In the genomic region with DNA sequence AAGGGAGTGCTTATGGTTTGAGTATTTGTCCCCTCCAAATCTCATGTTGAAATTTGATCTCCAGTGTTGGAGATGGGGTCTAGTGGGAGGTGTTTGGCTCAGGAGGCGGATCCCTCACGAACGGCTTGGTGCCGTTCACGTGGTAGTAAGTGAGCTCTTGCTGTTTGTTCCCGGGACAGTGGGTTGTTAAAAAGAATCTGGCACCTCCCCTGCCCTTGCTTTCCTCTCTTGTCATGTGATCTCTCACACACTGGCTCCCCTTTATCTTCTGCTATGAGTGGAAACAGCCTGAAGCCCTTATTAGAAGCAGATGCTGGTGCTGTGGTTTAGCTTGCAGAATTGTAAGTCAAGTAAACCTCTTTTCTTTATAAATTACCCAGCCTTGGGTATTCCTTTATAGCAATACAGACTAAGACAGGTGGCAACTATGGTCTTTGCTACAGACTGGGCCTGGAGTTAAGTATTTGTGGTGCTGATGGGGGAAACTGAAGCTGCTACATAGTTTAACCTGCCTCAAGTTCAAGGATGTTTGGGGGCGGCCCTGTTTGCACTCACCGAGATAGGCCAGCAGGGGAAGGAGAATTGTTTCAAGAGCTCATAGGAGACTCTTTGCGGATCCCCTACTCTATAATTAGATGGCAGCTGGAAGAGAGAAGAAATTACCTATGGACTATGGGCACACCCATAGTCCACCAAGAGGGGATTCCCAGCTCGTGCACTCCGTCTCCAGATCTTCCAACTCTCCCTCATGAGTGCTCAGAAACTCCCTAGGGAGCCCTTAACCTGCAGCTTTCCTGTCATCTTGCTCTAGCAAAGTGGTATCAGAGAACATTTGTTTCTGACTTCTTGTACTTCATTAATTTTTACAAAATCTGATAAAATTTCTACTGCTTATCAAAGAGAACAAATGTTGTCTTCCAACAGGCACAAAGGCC, we compare ENCODE assay signal across 9 cellular contexts.
A peak's percentile ranks its signal among the peaks of the same experiment; 100 is the strongest.
DNase-seq lines count a peak whose midpoint lies in the region; TF ChIP-seq lines count a peak whose summit lies in the region.
"Had no signal": no experiment of that assay in that cellular context is flagged by ENCODE, and none has a peak within 500 bp of the region (broad histone marks: within the 10 kb centered on the region; RNA-seq: fewer than 3 reads in every experiment).

No MANE protein-coding gene starts in this region.

- no peak overlapping the region for H3K14ac ChIP-seq in neuronal stem cell (ENCODE audit: low read length)

- H3K4me3 ChIP-seq in mammary epithelial cell (replicated peaks in 1 of 3; ENCODE audit: insufficient read depth in 1 of 3, low read depth in 2 of 3, low read length in 3 of 3), result no peak overlapping the region
- no peak overlapping the region for H3K4me3 ChIP-seq in neuronal stem cell (ENCODE audit: low read length in 2 of 2)
- H3K4me3 ChIP-seq in MM.1S (ENCODE audit: low read length), result no peak overlapping the region
- H3K4me3 ChIP-seq: testis had no signal

- H3K27ac ChIP-seq in mammary epithelial cell (ENCODE audit: insufficient read depth, low read depth, low read length) (no peak overlapping the region), neuronal stem cell (replicated peaks; ENCODE audit: low read length) (no peak overlapping the region), MM.1S (ENCODE audit: low read length) (no peak overlapping the region)
- H3K27ac ChIP-seq: testis had no signal

- in situ Hi-C loops in mammary epithelial cell (cut with MboI; ENCODE audit: low sequenced_read_pairs in 2 of 2), result no loop called here

- no peak overlapping the region for H2BK12ac ChIP-seq in neuronal stem cell (ENCODE audit: low read length)

- no peak overlapping the region for H2AK5ac ChIP-seq in neuronal stem cell (ENCODE audit: low read depth, low read length)

- no peaks in the 10 kb centered on the region for H3F3A ChIP-seq in MM.1S (ENCODE audit: insufficient read depth, low read length)

- H3K18ac ChIP-seq in neuronal stem cell (ENCODE audit: low read length), result no peak overlapping the region

- H3K79me1 ChIP-seq in neuronal stem cell (ENCODE audit: low read depth, low read length), result no peaks in the 10 kb centered on the region

- H3K27me3 ChIP-seq in mammary epithelial cell (ENCODE audit: insufficient read depth, low read length) (no peaks in the 10 kb centered on the region), neuronal stem cell (ENCODE audit: control insufficient read depth in 3 of 3, insufficient read depth in 3 of 3, low read depth in 1 of 3, low read length in 3 of 3) (no peaks in the 10 kb centered on the region), MM.1S (replicated peaks; ENCODE audit: insufficient read depth, low read length) (no peaks in the 10 kb centered on the region)
- H3K27me3 ChIP-seq: testis had no signal

- intact Hi-C loops in mammary epithelial cell (cut with micrococcal nuclease), result no loop called here

- no TSS peak for BruUV-seq in mammary epithelial cell (replicated peaks; lab: Mats Ljungman, UMichigan)

- H2AFZ ChIP-seq in mammary epithelial cell (ENCODE audit: low read depth, low read length) (peak overlapping the region; percentile 67), neuronal stem cell (ENCODE audit: low read length) (peak overlapping the region; percentile 88), MM.1S (ENCODE audit: low read length) (no peak overlapping the region)

- H3K9ac ChIP-seq in mammary epithelial cell (ENCODE audit: insufficient read depth, low read length) (no peak overlapping the region), neuronal stem cell (ENCODE audit: low read depth, low read length, poor library complexity) (no peak overlapping the region), MM.1S (ENCODE audit: low read length) (no peak overlapping the region)

- no peak overlapping the region for H2BK5ac ChIP-seq in neuronal stem cell (ENCODE audit: low read length)

- H2BK120ac ChIP-seq in neuronal stem cell (ENCODE audit: low read depth, low read length), result no peak overlapping the region

- no peak overlapping the region for H3K23ac ChIP-seq in neuronal stem cell (ENCODE audit: low read depth, low read length, poor library complexity)

- no peaks in the 10 kb centered on the region for H3K36me3 ChIP-seq in mammary epithelial cell (ENCODE audit: insufficient read depth, low read length)
- H3K36me3 ChIP-seq in neuronal stem cell (replicated peaks in 1 of 2; ENCODE audit: control insufficient read depth in 2 of 2, insufficient read depth in 2 of 2, low read length in 2 of 2), result no peaks in the 10 kb centered on the region
- no peaks in the 10 kb centered on the region for H3K36me3 ChIP-seq in MM.1S (replicated peaks; ENCODE audit: insufficient read depth, low read length)

- POLR2A ChIA-PET in HEK293T (lab: Yijun Ruan, JAX), result no interaction called here

- TF ChIP-seq CTCF in mammary epithelial cell (conservative IDR thresholded peaks at IDR 0.05 in 1 of 2, IDR thresholded peaks at IDR 0.05 in 1 of 2; ENCODE audit: extremely low read depth in 1 of 2, insufficient read depth in 1 of 2, low read depth in 1 of 2, low read length in 2 of 2) (no peak), MM.1S (IDR thresholded peaks at IDR 0.05; ENCODE audit: low read length) (no peak)

- no peaks in the 10 kb centered on the region for H3K9me2 ChIP-seq in MM.1S (replicated peaks; ENCODE audit: insufficient read depth, low read length)

- H3K9me3 ChIP-seq in mammary epithelial cell (replicated peaks; ENCODE audit: insufficient read depth, low read length), result no peaks in the 10 kb centered on the region
- no peaks in the 10 kb centered on the region for H3K9me3 ChIP-seq in neuronal stem cell (replicated peaks in 1 of 2; ENCODE audit: control insufficient read depth in 2 of 2, insufficient read depth in 1 of 2, low read depth in 1 of 2, low read length in 2 of 2)
- no peaks in the 10 kb centered on the region for H3K9me3 ChIP-seq in MM.1S (replicated peaks; ENCODE audit: insufficient read depth, low read length)
- H3K9me3 ChIP-seq: testis had no signal

- DNase-seq in HEK293T (ENCODE audit: extremely low spot score) (peak; percentile 48), NCI-H1930 (lab: John Stamatoyannopoulos, UW) (peak; percentile 33 to 64), mammary epithelial cell (no peak), neuronal stem cell (ENCODE audit: low spot score) (peak; percentile 29), MM.1S (no peak), GM19240 (ENCODE audit: insufficient read length, low spot score) (no peak), amygdala (lab: John Stamatoyannopoulos, UW) (no peak)
- DNase-seq: RPMI8226, testis had no signal

- H3K4me1 ChIP-seq in mammary epithelial cell (ENCODE audit: insufficient read depth, low read length) (no peaks in the 10 kb centered on the region), neuronal stem cell (ENCODE audit: control insufficient read depth in 2 of 2, insufficient read depth in 1 of 2, low read depth in 1 of 2, low read length in 2 of 2) (peaks cover 2 to 7% of the 10 kb centered on the region in 2 donors), MM.1S (ENCODE audit: low read length) (no peaks in the 10 kb centered on the region)
- H3K4me1 ChIP-seq: testis had no signal

- H3K79me2 ChIP-seq in mammary epithelial cell (ENCODE audit: insufficient read depth, low read length) (no peaks in the 10 kb centered on the region), MM.1S (ENCODE audit: low read length) (no peaks in the 10 kb centered on the region)

- dilution Hi-C loops in mammary epithelial cell (cut with HindIII; ENCODE audit: low sequenced_read_pairs), result no loop called here

- CTCF ChIA-PET in HEK293T (lab: Yijun Ruan, JAX), result interaction anchor here (0.6 to 1.2 kb wide), 2 partner anchors 27 to 40 kb away, joined by 3 read pairs; no protein-coding TSS in a partner anchor
- CTCF ChIA-PET in mammary epithelial cell (lab: Charles Lee; ENCODE audit: low non-redundant PET), result no interaction called here

- 36% methylated on average over 10 of the region's 11 CpGs for WGBS in mammary epithelial cell (ENCODE audit: low coverage, missing lambda C conversion rate)
- no CpG with 5 or more reads among the region's 11 CpGs for WGBS in neuronal stem cell (ENCODE audit: extremely low coverage in 2 of 2, insufficient read length in 2 of 2, insufficient replicate concordance in 1 of 2), 2 donors

- no peak overlapping the region for H2BK15ac ChIP-seq in neuronal stem cell (ENCODE audit: low read length)

- H4K20me1 ChIP-seq in mammary epithelial cell (ENCODE audit: insufficient read depth, low read length) (no peaks in the 10 kb centered on the region), MM.1S (ENCODE audit: insufficient read depth, low read length) (no peaks in the 10 kb centered on the region)

- H3K4me2 ChIP-seq in mammary epithelial cell (ENCODE audit: insufficient read depth, low read depth, low read length), result no peak overlapping the region
- H3K4me2 ChIP-seq in neuronal stem cell (ENCODE audit: insufficient read depth, low read length, poor library complexity, severe bottlenecking), result no peak overlapping the region
- no peak overlapping the region for H3K4me2 ChIP-seq in MM.1S (ENCODE audit: low read depth, low read length)

- H4K91ac ChIP-seq in neuronal stem cell (ENCODE audit: low read depth, low read length, poor library complexity), result no peak overlapping the region

- no peak overlapping the region for H3K4ac ChIP-seq in neuronal stem cell (ENCODE audit: low read length)

- no peak overlapping the region for H4K8ac ChIP-seq in neuronal stem cell (ENCODE audit: low read depth, low read length)

TF ChIP-seq in HEK293T, 16 proteins besides CTCF, POLR2A, EP300 and RAD21 (continues in another document):
- TF ChIP-seq, protein P1, sequence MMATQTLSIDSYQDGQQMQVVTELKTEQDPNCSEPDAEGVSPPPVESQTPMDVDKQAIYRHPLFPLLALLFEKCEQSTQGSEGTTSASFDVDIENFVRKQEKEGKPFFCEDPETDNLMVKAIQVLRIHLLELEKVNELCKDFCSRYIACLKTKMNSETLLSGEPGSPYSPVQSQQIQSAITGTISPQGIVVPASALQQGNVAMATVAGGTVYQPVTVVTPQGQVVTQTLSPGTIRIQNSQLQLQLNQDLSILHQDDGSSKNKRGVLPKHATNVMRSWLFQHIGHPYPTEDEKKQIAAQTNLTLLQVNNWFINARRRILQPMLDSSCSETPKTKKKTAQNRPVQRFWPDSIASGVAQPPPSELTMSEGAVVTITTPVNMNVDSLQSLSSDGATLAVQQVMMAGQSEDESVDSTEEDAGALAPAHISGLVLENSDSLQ (IDR thresholded peaks at IDR 0.05), result no peak
- TF ChIP-seq BHLHE40 (IDR thresholded peaks at IDR 0.05; ENCODE audit: borderline replicate concordance) (no peak), L3MBTL2 (conservative IDR thresholded peaks at IDR 0.05) (no peak), ELF4 (IDR thresholded peaks at IDR 0.05) (no peak), SP1 (IDR thresholded peaks at IDR 0.05) (no peak), CTBP1 (IDR thresholded peaks at IDR 0.05; ENCODE audit: borderline replicate concordance) (no peak), FOXK2 (IDR thresholded peaks at IDR 0.05) (no peak), HDGF (IDR thresholded peaks at IDR 0.05; ENCODE audit: borderline replicate concordance) (no peak), NFRKB (IDR thresholded peaks at IDR 0.05) (no peak), TARDBP (IDR thresholded peaks at IDR 0.05) (no peak), SUZ12 (IDR thresholded peaks at IDR 0.05) (no peak), FOXM1 (IDR thresholded peaks at IDR 0.05; ENCODE audit: borderline replicate concordance) (no peak), LEF1 (IDR thresholded peaks at IDR 0.05; ENCODE audit: borderline replicate concordance) (no peak), ZNF384 (IDR thresholded peaks at IDR 0.05) (no peak)

Comparison
In these comparisons a context has a peak if more than half of its experiments do, and no peak if none do; other contexts are left out.
1. DNase-seq: peak in HEK293T (single experiment), NCI-H1930 (2 of 2) and neuronal stem cell (single experiment); none in mammary epithelial cell (single experiment), MM.1S (single experiment), GM19240 (single experiment) and amygdala (0 of 56).